ENCODE assay signal across 9 cellular contexts in genomic region chrX:51332943-51333631, GRCh38. TPM values are rescaled to one million over a fixed set of nuclear protein-coding genes. Genes with fewer than 3 reads are reported as not detected.
DNase-seq lines count a peak whose midpoint lies in the region; ATAC-seq and TF ChIP-seq lines count a peak whose summit lies in the region.
"Not testable (repeated sequence)": the region's sequence is repeated elsewhere in the genome, so short reads cannot be mapped to it uniquely, and the experiment has no call there.
"Had no signal": no experiment of that assay in that cellular context is flagged by ENCODE, and none has a peak within 500 bp of the region (broad histone marks: within the 10 kb centered on the region; RNA-seq: fewer than 3 reads in every experiment).

No MANE protein-coding gene starts in this region.

- peak overlapping the region; percentile 62 for H3K4me3 Mint-ChIP-seq in Caco-2 (ENCODE audit: unreplicated experiment)
- peak overlapping the region; percentile 78 to 88 (median 81) for H3K4me3 Mint-ChIP-seq in IgD-negative memory B cell
- peak overlapping the region; percentile 76 for H3K4me3 Mint-ChIP-seq in activated CD4-positive, alpha-beta memory T cell treated with anti-CD3 and anti-CD28 coated beads, Interleukin-2, amount 10 ng/mL, durations not matched to agents 7 days and 5 days

- H3K36me3 Mint-ChIP-seq in Caco-2 (ENCODE audit: insufficient read depth, unreplicated experiment); IgD-negative memory B cell; activated CD4-positive, alpha-beta memory T cell treated with anti-CD3 and anti-CD28 coated beads, Interleukin-2, amount 10 ng/mL, durations not matched to agents 7 days and 5 days (ENCODE audit: low read depth): not testable (repeated sequence)

- TF ChIP-seq POLR2A in breast epithelium (IDR thresholded peaks at IDR 0.05); tibial nerve (IDR thresholded peaks at IDR 0.05): not testable (repeated sequence)

- POLR2A ChIA-PET in Caco-2 (lab: Charles Lee); activated CD4-positive, alpha-beta memory T cell treated with anti-CD3 and anti-CD28 coated beads, Interleukin-2, amount 10 ng/mL, durations not matched to agents 7 days and 5 days (lab: Charles Lee): not testable (repeated sequence)

- H3K9ac ChIP-seq in rectal smooth muscle tissue (ENCODE audit: low read length) = not testable (repeated sequence)

- DNase-seq in Caco-2; activated CD4-positive, alpha-beta memory T cell treated with anti-CD3 and anti-CD28 coated beads, Interleukin-2, amount 10 ng/mL, durations not matched to agents 7 days and 5 days; breast epithelium (ENCODE audit: low spot score in 2 of 2); fibroblast of villous mesenchyme (ENCODE audit: low read depth); lower lobe of right lung; tibial nerve (ENCODE audit: low spot score in 2 of 2): not testable (repeated sequence)

- H3K9me3 Mint-ChIP-seq in Caco-2 (ENCODE audit: unreplicated experiment); IgD-negative memory B cell; activated CD4-positive, alpha-beta memory T cell treated with anti-CD3 and anti-CD28 coated beads, Interleukin-2, amount 10 ng/mL, durations not matched to agents 7 days and 5 days: not testable (repeated sequence)

- not testable (repeated sequence) for TF ChIP-seq CTCF in Caco-2 (IDR thresholded peaks at IDR 0.05; ENCODE audit: insufficient read depth in 1 of 2, low read depth in 1 of 2, low read length in 1 of 2, severe bottlenecking in 1 of 2, unreplicated experiment in 1 of 2); breast epithelium (IDR thresholded peaks at IDR 0.05); fibroblast of villous mesenchyme (IDR thresholded peaks at IDR 0.05; ENCODE audit: insufficient read depth, low read depth, low read length); lower lobe of right lung (IDR thresholded peaks at IDR 0.05); tibial nerve (IDR thresholded peaks at IDR 0.05)

- intact Hi-C loops in Caco-2 (cut with micrococcal nuclease; ENCODE audit: unreplicated experiment); breast epithelium (cut with DNase I; ENCODE audit: low total_unique reads); lower lobe of right lung (cut with DNase I): not testable (repeated sequence)

- WGBS in tibial nerve, 2 donors = 62% methylated on average over 42 of the region's 49 CpGs; no CpG with 5 or more reads in 1 of the 2 donors

- CTCF ChIA-PET in Caco-2 (lab: Charles Lee); activated CD4-positive, alpha-beta memory T cell treated with anti-CD3 and anti-CD28 coated beads, Interleukin-2, amount 10 ng/mL, durations not matched to agents 7 days and 5 days (lab: Charles Lee): not testable (repeated sequence)

- TF ChIP-seq EP300 in tibial nerve (IDR thresholded peaks at IDR 0.05) = not testable (repeated sequence)

- not testable (repeated sequence) for H3K27ac Mint-ChIP-seq in Caco-2 (ENCODE audit: unreplicated experiment); IgD-negative memory B cell; activated CD4-positive, alpha-beta memory T cell treated with anti-CD3 and anti-CD28 coated beads, Interleukin-2, amount 10 ng/mL, durations not matched to agents 7 days and 5 days

- BruUV-seq in Caco-2 (replicated peaks; lab: Mats Ljungman, UMichigan) = not testable (repeated sequence)

- peak in 1 of 2 donors; percentile 49 for ATAC-seq in lower lobe of right lung

- H3K4me3 ChIP-seq in Caco-2 (ENCODE audit: low read depth, low read length) = not testable (repeated sequence)
- H3K4me3 ChIP-seq in breast epithelium = peak overlapping the region; percentile 35 to 70 (median 51)
- peak overlapping the region; percentile 40 for H3K4me3 ChIP-seq in fibroblast of villous mesenchyme (ENCODE audit: low read depth, low read length)
- peak overlapping the region; percentile 46 for H3K4me3 ChIP-seq in lower lobe of right lung
- peak overlapping the region; percentile 54 for H3K4me3 ChIP-seq in rectal smooth muscle tissue (ENCODE audit: low read length)
- H3K4me3 ChIP-seq in tibial nerve = peak overlapping the region; percentile 31 to 59 (median 46)

- not testable (repeated sequence) for H3K36me3 ChIP-seq in Caco-2 (ENCODE audit: control insufficient read depth, insufficient read depth, low read length); breast epithelium; lower lobe of right lung; rectal smooth muscle tissue (ENCODE audit: control insufficient read depth, insufficient read depth, low read length); tibial nerve

- H3K27me3 ChIP-seq in Caco-2 (replicated peaks; ENCODE audit: control insufficient read depth, insufficient read depth, low read length); lower lobe of right lung (ENCODE audit: low read depth); rectal smooth muscle tissue (ENCODE audit: control insufficient read depth, insufficient read depth, low read length); tibial nerve: not testable (repeated sequence)
- H3K27me3 ChIP-seq in breast epithelium = peaks cover 0 to 60% of the 10 kb centered on the region in 2 donors

- not testable (repeated sequence) for H3K27ac ChIP-seq in breast epithelium; lower lobe of right lung; rectal smooth muscle tissue (ENCODE audit: low read depth, low read length); tibial nerve

- not testable (repeated sequence) for H3K27me3 Mint-ChIP-seq in Caco-2 (ENCODE audit: insufficient read depth, unreplicated experiment); IgD-negative memory B cell; activated CD4-positive, alpha-beta memory T cell treated with anti-CD3 and anti-CD28 coated beads, Interleukin-2, amount 10 ng/mL, durations not matched to agents 7 days and 5 days

- not testable (repeated sequence) for H3K4me1 Mint-ChIP-seq in Caco-2 (ENCODE audit: low read depth, unreplicated experiment); IgD-negative memory B cell; activated CD4-positive, alpha-beta memory T cell treated with anti-CD3 and anti-CD28 coated beads, Interleukin-2, amount 10 ng/mL, durations not matched to agents 7 days and 5 days

- not testable (repeated sequence) for H3K4me1 ChIP-seq in Caco-2; breast epithelium; lower lobe of right lung; rectal smooth muscle tissue (ENCODE audit: control insufficient read depth, insufficient read depth, low read length); tibial nerve

- not testable (repeated sequence) for H3K9me3 ChIP-seq in Caco-2, breast epithelium, lower lobe of right lung, tibial nerve

RNA-seq across cellular contexts. Expression of gene NUDT10, which starts 0.5 kb away (rescaled TPM):
- total RNA-seq in Caco-2 (2022) = not detected in 2 replicates
- 0.33 TPM for polyA plus RNA-seq in IgD-negative memory B cell
- total RNA-seq in activated CD4-positive, alpha-beta memory T cell treated with anti-CD3 and anti-CD28 coated beads, Interleukin-2, amount 10 ng/mL, durations not matched to agents 7 days and 5 days = under 1 TPM; 0.20 to 0.33 TPM
- 1 to 10 TPM in 2 of 3 donors, under 1 TPM in 1; 0.64 to 1.6 (median 1.3) TPM for total RNA-seq in breast epithelium
- total RNA-seq in fibroblast of villous mesenchyme = 0.32 and 1.3 TPM in 2 replicates
- not detected for total RNA-seq in lower lobe of right lung
- 1 to 10 TPM in 1 of 4 donors, under 1 TPM in 3; 0.44 to 2.7 (median 0.79) TPM for total RNA-seq in tibial nerve
- total RNA-seq: HT1080 had no signal
